Comparison of ENCODE assay signal across 8 cellular contexts in genomic region chr19:38374332-38375097, GRCh38. TPM values are rescaled to one million over a fixed set of nuclear protein-coding genes. Genes with fewer than 3 reads are reported as not detected.
A peak's percentile ranks its signal among the peaks of the same experiment; 100 is the strongest.
DNase-seq lines count a peak whose midpoint lies in the region; ATAC-seq, FAIRE-seq and TF ChIP-seq lines count a peak whose summit lies in the region.

Gene PSMD8, plus strand, starts transcription at chr19:38374571. Its CDS starts 31 bp downstream, at chr19:38374602.

- H3K9me3 ChIP-seq in right atrium auricular region = no peaks in the 10 kb centered on the region
- H3K9me3 ChIP-seq in psoas muscle = no peaks in the 10 kb centered on the region

- peak within 1 kb of the TSS; percentile 82 to 91 for H3K4me3 ChIP-seq in right atrium auricular region
- peak within 1 kb of the TSS; percentile 94 for H3K4me3 ChIP-seq in psoas muscle

- H3K36me3 ChIP-seq in right atrium auricular region (peaks cover 28% of the 10 kb centered on the region), psoas muscle (ENCODE audit: insufficient read depth in 1 of 2, low read depth in 1 of 2) (peaks cover 5 to 34% of the 10 kb centered on the region in 2 donors)

- peak within 1 kb of the TSS; percentile 91 to 92 for H3K27ac ChIP-seq in right atrium auricular region
- H3K27ac ChIP-seq in psoas muscle = peak within 1 kb of the TSS; percentile 99

- intact Hi-C loops in T-helper 2 cell treated with Interferon-gamma antibody and Interleukin-4, amounts not matched to agents 100 ng/mL and 5 ng/mL, for 36 hours (cut with micrococcal nuclease) = loop anchor here (1.0 to 2.0 kb wide), 6 partner anchors 12 to 556 kb away; partner anchors contain the start of genes FAM98C, MRPS12 and SARS2
- intact Hi-C loops in psoas muscle (cut with DNase I) = no loop called here

- peaks cover 0 to 28% of the 10 kb centered on the region in 2 donors for H3K4me1 ChIP-seq in right atrium auricular region
- H3K4me1 ChIP-seq in psoas muscle = peaks cover 28% of the 10 kb centered on the region

- DNase-seq in NCI-H187 treated with DMSO at 0.1 percent for 48 hours (lab: John Stamatoyannopoulos, UW) = peak; percentile 98
- peak; percentile 76 to 100 (median 99) for DNase-seq in anterior cingulate cortex (lab: John Stamatoyannopoulos, UW)
- peak; percentile 100 for DNase-seq in right atrium auricular region (ENCODE audit: low spot score)
- DNase-seq in psoas muscle = peak; percentile 99
- peak; percentile 98 for DNase-seq in urothelium cell line (ENCODE audit: low spot score)

- FAIRE-seq in urothelium cell line (lab: Jason Lieb, UNC) = peak; percentile 27

- ATAC-seq in GM18499 (IDR thresholded peaks at IDR 0.05; ENCODE audit: insufficient read depth, unreplicated experiment) (peak; percentile 68), HG02943 (IDR thresholded peaks at IDR 0.05; ENCODE audit: low read depth, unreplicated experiment) (peak; percentile 93), psoas muscle (peak; percentile 86 to 93 (median 90))

- TF ChIP-seq CTCF in right atrium auricular region (IDR thresholded peaks at IDR 0.05) (no peak), psoas muscle (IDR thresholded peaks at IDR 0.05) (no peak)

- H3K27me3 ChIP-seq in right atrium auricular region (no peaks in the 10 kb centered on the region), psoas muscle (ENCODE audit: insufficient read depth in 3 of 3, low read length in 2 of 3) (no peaks in the 10 kb centered on the region)

- WGBS in psoas muscle, 3 donors = 0 to 1% (median 1%) methylated on average over 65 of the region's 65 CpGs

RNA-seq across cellular contexts. Expression of gene PSMD8, which starts in this region (rescaled TPM):
- total RNA-seq in T-helper 2 cell treated with Interferon-gamma antibody and Interleukin-4, amounts not matched to agents 100 ng/mL and 5 ng/mL, for 36 hours = 200 and 206 TPM in 2 replicates
- 100 to 1,000 TPM; 403 to 603 TPM for total RNA-seq in right atrium auricular region
- total RNA-seq in psoas muscle = 100 to 1,000 TPM; 348 to 889 (median 587) TPM
- 1,000 to 10,000 TPM in 1 of 3 donors, 100 to 1,000 TPM in 2; 719 to 1,414 (median 791) TPM for polyA plus RNA-seq in psoas muscle

Comparison
In these comparisons a context has a peak if more than half of its experiments do, and no peak if none do; other contexts are left out.
1. Peak in every context shown above with its lines: DNase-seq, ATAC-seq, H3K4me3 ChIP-seq and H3K27ac ChIP-seq.